In the genomic region with DNA sequence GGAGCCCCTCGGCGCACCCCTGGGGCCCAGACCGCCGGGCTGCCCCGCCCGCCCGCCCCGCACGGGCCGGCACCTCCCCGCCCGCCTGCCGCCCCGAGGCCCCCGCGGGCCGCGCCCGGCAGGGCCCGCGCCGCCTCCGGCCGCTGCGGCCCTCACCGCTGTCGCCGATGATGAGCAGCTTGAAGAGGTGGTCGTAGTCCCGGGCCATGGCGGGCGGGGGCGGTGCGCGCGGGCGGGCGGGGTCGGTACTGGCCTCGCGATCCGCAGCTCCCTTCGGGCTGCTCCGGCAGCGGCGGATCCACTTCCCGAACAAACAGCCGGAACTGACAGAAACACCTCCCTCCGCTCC, we compare ENCODE assay signal across 8 cellular contexts. TPM values are rescaled to one million over a fixed set of nuclear protein-coding genes. Genes with fewer than 3 reads are reported as not detected.
DNase-seq lines count a peak whose midpoint lies in the region; ATAC-seq and TF ChIP-seq lines count a peak whose summit lies in the region.

A gene (minus strand): TSS at position 311 of the 349 bp plus-strand sequence. CDS start 103 bp downstream, at position 208.

- no peaks in the 10 kb centered on the region for H3K27me3 Mint-ChIP-seq in natural killer cell treated with Interleukin-12 subunit alpha and Interleukin-12 subunit beta and Interleukin-15 and Interleukin-18, amount 100 ng/mL, for 72 hours

- H3K27ac ChIP-seq in PC-3 (ENCODE audit: low read length) (peak within 1 kb of the TSS; percentile 83), epithelial cell of prostate (peak within 1 kb of the TSS; percentile 91)

- H3K4me3 Mint-ChIP-seq in natural killer cell treated with Interleukin-12 subunit alpha and Interleukin-12 subunit beta and Interleukin-15 and Interleukin-18, amount 100 ng/mL, for 72 hours = peak within 1 kb of the TSS; percentile 95

- peak within 1 kb of the TSS; percentile 77 for H2AFZ ChIP-seq in PC-3 (ENCODE audit: low read length)

- no peak for DNase-seq in PC-3
- DNase-seq in epithelial cell of prostate (ENCODE audit: low read depth, low spot score) = no peak
- DNase-seq in natural killer cell treated with Interleukin-12 subunit alpha and Interleukin-12 subunit beta and Interleukin-15 and Interleukin-18, amount 100 ng/mL, for 72 hours (ENCODE audit: low spot score) = no peak
- DNase-seq in NCI-H446 treated with DMSO at 0.1 percent for 48 hours (lab: John Stamatoyannopoulos, UW) = no peak
- DNase-seq in erythroblast (lab: John Stamatoyannopoulos, UW) = no peak
- DNase-seq in cortex of kidney (lab: John Stamatoyannopoulos, UW) = no peak

- BruUV-seq in PC-3 (replicated peaks; lab: Mats Ljungman, UMichigan) = no TSS peak

- peaks cover 9% of the 10 kb centered on the region for H3K36me3 ChIP-seq in PC-3 (ENCODE audit: low read depth, low read length)

- intact Hi-C loops in PC-3 (cut with micrococcal nuclease) = no loop called here

- no peaks in the 10 kb centered on the region for H3K27me3 ChIP-seq in PC-3 (ENCODE audit: low read length)

- peaks cover 32% of the 10 kb centered on the region for H3K4me1 ChIP-seq in PC-3 (ENCODE audit: insufficient read depth, low read length)

- H3K9me3 Mint-ChIP-seq in natural killer cell treated with Interleukin-12 subunit alpha and Interleukin-12 subunit beta and Interleukin-15 and Interleukin-18, amount 100 ng/mL, for 72 hours = no peaks in the 10 kb centered on the region

- peak; percentile 5 for ATAC-seq in GM19397 (IDR thresholded peaks at IDR 0.05; ENCODE audit: unreplicated experiment)
- ATAC-seq in PC-3 = peak; percentile 69
- ATAC-seq in natural killer cell treated with Interleukin-12 subunit alpha and Interleukin-12 subunit beta and Interleukin-15 and Interleukin-18, amount 100 ng/mL, for 72 hours = no peak
- ATAC-seq in GM19463 (IDR thresholded peaks at IDR 0.05; ENCODE audit: unreplicated experiment) = no peak

- peaks cover 13% of the 10 kb centered on the region for H3K36me3 Mint-ChIP-seq in natural killer cell treated with Interleukin-12 subunit alpha and Interleukin-12 subunit beta and Interleukin-15 and Interleukin-18, amount 100 ng/mL, for 72 hours

- no peak for TF ChIP-seq CTCF in PC-3 (conservative IDR thresholded peaks at IDR 0.05; ENCODE audit: low read depth, low read length)

- peaks cover 69 to 72% of the 10 kb centered on the region in 2 donors for H3K4me1 Mint-ChIP-seq in natural killer cell treated with Interleukin-12 subunit alpha and Interleukin-12 subunit beta and Interleukin-15 and Interleukin-18, amount 100 ng/mL, for 72 hours (ENCODE audit: low read depth in 2 of 2)

- H3F3A ChIP-seq in PC-3 (ENCODE audit: low read length, unreplicated experiment) = no peaks in the 10 kb centered on the region

- H3K4me2 ChIP-seq in PC-3 (ENCODE audit: low read length) = peak within 1 kb of the TSS; percentile 90

- POLR2A ChIA-PET in PC-3 (lab: Charles Lee; ENCODE audit: unreplicated experiment) = interaction anchor here (0.6 to 1.9 kb wide), 6 partner anchors 18 to 210 kb away, joined by 3 to 20 read pairs (median 5); a partner anchor contains a TSS

- peak within 1 kb of the TSS; percentile 89 to 91 for H3K27ac Mint-ChIP-seq in natural killer cell treated with Interleukin-12 subunit alpha and Interleukin-12 subunit beta and Interleukin-15 and Interleukin-18, amount 100 ng/mL, for 72 hours

- peak within 1 kb of the TSS; percentile 91 for H3K4me3 ChIP-seq in PC-3 (ENCODE audit: low read length)

- CTCF ChIA-PET in PC-3 (lab: Charles Lee) = interaction anchor here (0.6 kb wide), 1 partner anchor 185 kb away, joined by 8 read pairs; no protein-coding TSS in a partner anchor

- H3K9ac ChIP-seq in PC-3 (ENCODE audit: low read length) = peak within 1 kb of the TSS; percentile 95

- peaks cover 18% of the 10 kb centered on the region for H4K20me1 ChIP-seq in PC-3 (ENCODE audit: low read length)

- no peaks in the 10 kb centered on the region for H3K9me3 ChIP-seq in PC-3 (ENCODE audit: low read length)

- no peaks in the 10 kb centered on the region for H3K9me2 ChIP-seq in PC-3 (replicated peaks; ENCODE audit: low read length)

- H3K79me2 ChIP-seq in PC-3 (ENCODE audit: low read length) = peaks cover 71% of the 10 kb centered on the region

- no peak for TF ChIP-seq POLR2A in erythroblast (IDR thresholded peaks at IDR 0.05; ENCODE audit: low read length)

RNA-seq across cellular contexts. Expression of the gene that starts here (rescaled TPM):
- total RNA-seq in PC-3 (2014; rRNA removed) = 52.8 and 64.1 TPM in 2 replicates
- total RNA-seq in natural killer cell treated with Interleukin-12 subunit alpha and Interleukin-12 subunit beta and Interleukin-15 and Interleukin-18, amount 100 ng/mL, for 72 hours = 10 to 100 TPM; 85.2 to 94.1 TPM

Comparison
In these comparisons a context has a peak if more than half of its experiments do, and no peak if none do; other contexts are left out.
1. ATAC-seq: peak in GM19397 (single experiment) and PC-3 (single experiment); none in natural killer cell treated with Interleukin-12 subunit alpha and Interleukin-12 subunit beta and Interleukin-15 and Interleukin-18, amount 100 ng/mL, for 72 hours (0 of 2) and GM19463 (single experiment).